2 cellular contexts compared by ENCODE assay signal in the genomic region with DNA sequence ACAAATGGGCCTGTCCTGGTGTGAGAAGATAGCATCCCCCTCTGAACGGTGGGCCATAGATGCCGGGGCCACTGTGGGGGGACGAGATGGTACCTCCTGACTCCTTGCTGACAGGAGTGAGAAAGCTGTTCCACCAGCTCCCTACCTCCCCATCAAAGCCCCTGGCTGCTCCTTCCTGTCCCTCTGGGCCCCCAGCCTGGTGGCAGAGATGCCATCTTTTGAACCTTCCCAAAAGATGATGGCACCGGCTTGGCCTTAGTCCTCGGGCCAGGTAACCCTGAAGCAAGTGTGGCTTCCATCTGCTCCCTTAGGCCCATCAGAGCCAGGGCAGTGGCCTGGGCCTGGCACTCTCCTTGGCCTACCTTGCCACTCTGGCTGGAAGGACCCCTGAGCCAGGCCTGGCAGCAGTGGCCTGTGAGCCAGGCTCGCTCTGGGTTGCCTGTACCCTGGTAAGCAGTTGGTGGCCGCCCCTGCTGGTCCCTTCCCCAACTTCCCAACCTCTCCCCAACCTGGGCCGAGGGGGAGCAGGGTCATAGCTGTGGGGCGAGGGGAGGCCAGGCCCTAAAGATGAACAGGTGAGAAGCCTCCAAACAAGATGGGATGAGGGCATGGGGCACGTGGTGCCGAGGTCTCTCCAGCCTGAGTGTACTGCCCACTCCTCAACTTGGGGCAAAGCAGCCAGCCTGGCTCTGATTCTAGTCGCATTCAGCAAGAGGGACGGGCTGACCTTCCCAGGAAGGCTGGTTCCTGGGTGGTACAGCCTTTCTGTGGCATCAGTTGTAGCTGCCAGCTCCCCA.
TF ChIP-seq lines count a peak whose summit lies in the region.

No MANE protein-coding gene starts in this region.

TF ChIP-seq in HEK293, 187 proteins besides CTCF, POLR2A, EP300 and RAD21:
- TF ChIP-seq, protein P1, sequence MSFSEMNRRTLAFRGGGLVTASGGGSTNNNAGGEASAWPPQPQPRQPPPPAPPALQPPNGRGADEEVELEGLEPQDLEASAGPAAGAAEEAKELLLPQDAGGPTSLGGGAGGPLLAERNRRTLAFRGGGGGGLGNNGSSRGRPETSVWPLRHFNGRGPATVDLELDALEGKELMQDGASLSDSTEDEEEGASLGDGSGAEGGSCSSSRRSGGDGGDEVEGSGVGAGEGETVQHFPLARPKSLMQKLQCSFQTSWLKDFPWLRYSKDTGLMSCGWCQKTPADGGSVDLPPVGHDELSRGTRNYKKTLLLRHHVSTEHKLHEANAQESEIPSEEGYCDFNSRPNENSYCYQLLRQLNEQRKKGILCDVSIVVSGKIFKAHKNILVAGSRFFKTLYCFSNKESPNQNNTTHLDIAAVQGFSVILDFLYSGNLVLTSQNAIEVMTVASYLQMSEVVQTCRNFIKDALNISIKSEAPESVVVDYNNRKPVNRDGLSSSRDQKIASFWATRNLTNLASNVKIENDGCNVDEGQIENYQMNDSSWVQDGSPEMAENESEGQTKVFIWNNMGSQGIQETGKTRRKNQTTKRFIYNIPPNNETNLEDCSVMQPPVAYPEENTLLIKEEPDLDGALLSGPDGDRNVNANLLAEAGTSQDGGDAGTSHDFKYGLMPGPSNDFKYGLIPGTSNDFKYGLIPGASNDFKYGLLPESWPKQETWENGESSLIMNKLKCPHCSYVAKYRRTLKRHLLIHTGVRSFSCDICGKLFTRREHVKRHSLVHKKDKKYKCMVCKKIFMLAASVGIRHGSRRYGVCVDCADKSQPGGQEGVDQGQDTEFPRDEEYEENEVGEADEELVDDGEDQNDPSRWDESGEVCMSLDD (tag by site-specific recombination; IDR thresholded peaks at IDR 0.05): no peak
- 0 out of 2 replicates have a peak, but pooled peaks have one; percentile 3 for TF ChIP-seq OSR2 (tag by site-specific recombination; IDR thresholded peaks at IDR 0.05)
- TF ChIP-seq ZNF433 (tag by site-specific recombination; IDR thresholded peaks at IDR 0.05; ENCODE audit: low read depth): no peak
- TF ChIP-seq RBAK (tag by site-specific recombination; IDR thresholded peaks at IDR 0.05): no peak
- TF ChIP-seq, protein P2, sequence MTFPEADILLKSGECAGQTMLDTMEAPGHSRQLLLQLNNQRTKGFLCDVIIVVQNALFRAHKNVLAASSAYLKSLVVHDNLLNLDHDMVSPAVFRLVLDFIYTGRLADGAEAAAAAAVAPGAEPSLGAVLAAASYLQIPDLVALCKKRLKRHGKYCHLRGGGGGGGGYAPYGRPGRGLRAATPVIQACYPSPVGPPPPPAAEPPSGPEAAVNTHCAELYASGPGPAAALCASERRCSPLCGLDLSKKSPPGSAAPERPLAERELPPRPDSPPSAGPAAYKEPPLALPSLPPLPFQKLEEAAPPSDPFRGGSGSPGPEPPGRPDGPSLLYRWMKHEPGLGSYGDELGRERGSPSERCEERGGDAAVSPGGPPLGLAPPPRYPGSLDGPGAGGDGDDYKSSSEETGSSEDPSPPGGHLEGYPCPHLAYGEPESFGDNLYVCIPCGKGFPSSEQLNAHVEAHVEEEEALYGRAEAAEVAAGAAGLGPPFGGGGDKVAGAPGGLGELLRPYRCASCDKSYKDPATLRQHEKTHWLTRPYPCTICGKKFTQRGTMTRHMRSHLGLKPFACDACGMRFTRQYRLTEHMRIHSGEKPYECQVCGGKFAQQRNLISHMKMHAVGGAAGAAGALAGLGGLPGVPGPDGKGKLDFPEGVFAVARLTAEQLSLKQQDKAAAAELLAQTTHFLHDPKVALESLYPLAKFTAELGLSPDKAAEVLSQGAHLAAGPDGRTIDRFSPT (tag by site-specific recombination; IDR thresholded peaks at IDR 0.05): peak; percentile 19; the same call in 1 of the 2 replicates
- TF ChIP-seq, protein P3, sequence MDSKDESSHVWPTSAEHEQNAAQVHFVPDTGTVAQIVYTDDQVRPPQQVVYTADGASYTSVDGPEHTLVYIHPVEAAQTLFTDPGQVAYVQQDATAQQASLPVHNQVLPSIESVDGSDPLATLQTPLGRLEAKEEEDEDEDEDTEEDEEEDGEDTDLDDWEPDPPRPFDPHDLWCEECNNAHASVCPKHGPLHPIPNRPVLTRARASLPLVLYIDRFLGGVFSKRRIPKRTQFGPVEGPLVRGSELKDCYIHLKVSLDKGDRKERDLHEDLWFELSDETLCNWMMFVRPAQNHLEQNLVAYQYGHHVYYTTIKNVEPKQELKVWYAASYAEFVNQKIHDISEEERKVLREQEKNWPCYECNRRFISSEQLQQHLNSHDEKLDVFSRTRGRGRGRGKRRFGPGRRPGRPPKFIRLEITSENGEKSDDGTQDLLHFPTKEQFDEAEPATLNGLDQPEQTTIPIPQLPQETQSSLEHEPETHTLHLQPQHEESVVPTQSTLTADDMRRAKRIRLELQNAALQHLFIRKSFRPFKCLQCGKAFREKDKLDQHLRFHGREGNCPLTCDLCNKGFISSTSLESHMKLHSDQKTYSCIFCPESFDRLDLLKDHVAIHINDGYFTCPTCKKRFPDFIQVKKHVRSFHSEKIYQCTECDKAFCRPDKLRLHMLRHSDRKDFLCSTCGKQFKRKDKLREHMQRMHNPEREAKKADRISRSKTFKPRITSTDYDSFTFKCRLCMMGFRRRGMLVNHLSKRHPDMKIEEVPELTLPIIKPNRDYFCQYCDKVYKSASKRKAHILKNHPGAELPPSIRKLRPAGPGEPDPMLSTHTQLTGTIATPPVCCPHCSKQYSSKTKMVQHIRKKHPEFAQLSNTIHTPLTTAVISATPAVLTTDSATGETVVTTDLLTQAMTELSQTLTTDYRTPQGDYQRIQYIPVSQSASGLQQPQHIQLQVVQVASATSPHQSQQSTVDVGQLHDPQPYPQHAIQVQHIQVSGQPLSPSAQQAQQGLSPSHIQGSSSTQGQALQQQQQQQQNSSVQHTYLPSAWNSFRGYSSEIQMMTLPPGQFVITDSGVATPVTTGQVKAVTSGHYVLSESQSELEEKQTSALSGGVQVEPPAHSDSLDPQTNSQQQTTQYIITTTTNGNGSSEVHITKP (tag by site-specific recombination; IDR thresholded peaks at IDR 0.05): 0 out of 2 replicates have a peak, but pooled peaks have one; percentile 14
- peak; percentile 84 for TF ChIP-seq ZNF341 (tag by site-specific recombination; IDR thresholded peaks at IDR 0.05; ENCODE audit: low read depth)

TF ChIP-seq in H1, 55 proteins besides CTCF, POLR2A, EP300 and RAD21:
- TF ChIP-seq POLR2AphosphoS5 (IDR thresholded peaks at IDR 0.05; ENCODE audit: low read depth, low read length): peak; percentile 28
- no peak for TF ChIP-seq KDM1A (IDR thresholded peaks at IDR 0.05; ENCODE audit: borderline replicate concordance, low read length)
